17 cellular contexts compared by ENCODE assay signal in genomic region chr11:9775393-9775780, GRCh38.
DNase-seq lines count a peak whose midpoint lies in the region; ATAC-seq and TF ChIP-seq lines count a peak whose summit lies in the region.
"Had no signal": no experiment of that assay in that cellular context is flagged by ENCODE, and none has a peak within 500 bp of the region (broad histone marks: within the 10 kb centered on the region; RNA-seq: fewer than 3 reads in every experiment).

No MANE protein-coding gene starts in this region.

- peak overlapping the region; percentile 46 to 91 for H4K8ac ChIP-seq in IMR-90 (ENCODE audit: low read depth in 2 of 2, low read length in 2 of 2)

- peaks cover 37% of the 10 kb centered on the region for H3K36me3 Mint-ChIP-seq in nephron (ENCODE audit: low read depth)

- H2AK9ac ChIP-seq in IMR-90 (replicated peaks; ENCODE audit: low read depth, low read length, poor library complexity) = peak overlapping the region; percentile 94

- no peak overlapping the region for H3K4me3 Mint-ChIP-seq in nephron
- H3K4me3 Mint-ChIP-seq: stimulated activated naive CD8-positive, alpha-beta T cell treated with anti-CD3 and anti-CD28 coated beads, Interleukin-15, amount 100 ng/mL, for 72 hours had no signal

- peak overlapping the region; percentile 97 for H3K14ac ChIP-seq in IMR-90 (replicated peaks; ENCODE audit: low read depth, low read length)

- peak overlapping the region; percentile 98 for H2AK5ac ChIP-seq in IMR-90 (ENCODE audit: low read depth, low read length)

- H4K5ac ChIP-seq in IMR-90 (ENCODE audit: low read depth, low read length) = peak overlapping the region; percentile 88

- H3K4me2 ChIP-seq in IMR-90 (ENCODE audit: low read depth, low read length) = peak overlapping the region; percentile 35; the same call in 1 of the 2 replicates
- peak overlapping the region; percentile 60 for H3K4me2 ChIP-seq in fibroblast of lung (ENCODE audit: extremely low read depth, insufficient read depth, low read length)

- in situ Hi-C loops in IMR-90 (cut with MboI; ENCODE audit: low sequenced_read_pairs) = no loop called here

- peak overlapping the region; percentile 99 for H2BK20ac ChIP-seq in IMR-90 (ENCODE audit: low read depth, low read length)

- no peaks in the 10 kb centered on the region for H3K27me3 ChIP-seq in ACC112 (ENCODE audit: insufficient read depth, low read length)
- H3K27me3 ChIP-seq in IMR-90 (ENCODE audit: control insufficient read depth, insufficient read depth, low read length) = no peaks in the 10 kb centered on the region
- no peaks in the 10 kb centered on the region for H3K27me3 ChIP-seq in fibroblast of lung (ENCODE audit: control insufficient read depth, insufficient read depth, low read length)
- H3K27me3 ChIP-seq: breast epithelium, dorsolateral prefrontal cortex had no signal

- H3K27ac ChIP-seq in ACC112 (ENCODE audit: low read depth, low read length) (peak overlapping the region; percentile 74), IMR-90 (ENCODE audit: insufficient read depth, low read length) (peak overlapping the region; percentile 89), fibroblast of lung (ENCODE audit: insufficient read depth, low read length) (peak overlapping the region; percentile 60)
- H3K27ac ChIP-seq: breast epithelium had no signal

- ATAC-seq in IMR-90 (ENCODE audit: low read depth) = peak; percentile 12; the same call in 1 of the 2 replicates
- ATAC-seq: activated naive CD4-positive, alpha-beta T cell treated with anti-CD3 and anti-CD28 coated beads, Interleukin-2, amount 50 U/mL, for 72 hours; stimulated activated naive CD8-positive, alpha-beta T cell treated with anti-CD3 and anti-CD28 coated beads, Interleukin-15, amount 100 ng/mL, for 72 hours had no signal

- CTCF ChIA-PET in IMR-90 (lab: Yijun Ruan, JAX) = no interaction called here

- peak overlapping the region; percentile 99; the same call in 2 of the 3 replicates for H2BK15ac ChIP-seq in IMR-90 (ENCODE audit: low read depth, low read length)

- H3K4me1 ChIP-seq in ACC112 (ENCODE audit: control insufficient read depth, insufficient read depth, low read length, unreplicated experiment) (peaks cover 26% of the 10 kb centered on the region), IMR-90 (ENCODE audit: control insufficient read depth, insufficient read depth, low read length) (peaks cover 25% of the 10 kb centered on the region), fibroblast of lung (ENCODE audit: control insufficient read depth, extremely low read depth, insufficient read depth, low read length) (peaks cover 13% of the 10 kb centered on the region)
- H3K4me1 ChIP-seq: breast epithelium had no signal

- dilution Hi-C loops in IMR-90 (cut with HindIII; ENCODE audit: low sequenced_read_pairs, unreplicated experiment) = no loop called here

- H4K91ac ChIP-seq in IMR-90 (ENCODE audit: insufficient read depth, low read depth, low read length) = peak overlapping the region; percentile 98

- peak overlapping the region; percentile 96 for H2BK5ac ChIP-seq in IMR-90 (ENCODE audit: low read depth, low read length, poor library complexity, severe bottlenecking)

- H3K36me3 ChIP-seq in ACC112 (ENCODE audit: insufficient read depth, low read length) (peaks cover 18% of the 10 kb centered on the region), IMR-90 (ENCODE audit: control insufficient read depth, insufficient read depth, low read length) (peaks cover 15% of the 10 kb centered on the region), fibroblast of lung (ENCODE audit: control insufficient read depth, insufficient read depth, low read length) (peaks cover 5% of the 10 kb centered on the region)
- H3K36me3 ChIP-seq: breast epithelium, HAP-1 had no signal

- peak overlapping the region; percentile 65 for H3K56ac ChIP-seq in IMR-90 (ENCODE audit: extremely low read depth, insufficient read depth, low read length)

- peak overlapping the region; percentile 96 for H3K18ac ChIP-seq in IMR-90 (ENCODE audit: low read depth, low read length)

- TF ChIP-seq POLR2A in IMR-90 (IDR thresholded peaks at IDR 0.05; ENCODE audit: low read depth, low read length) = no peak

- peak overlapping the region in 2 of 3 experiments; percentile 33 to 36 for H3K27ac Mint-ChIP-seq in nephron
- H3K27ac Mint-ChIP-seq: stimulated activated naive CD8-positive, alpha-beta T cell treated with anti-CD3 and anti-CD28 coated beads, Interleukin-15, amount 100 ng/mL, for 72 hours had no signal

- TF ChIP-seq CTCF in IMR-90 (conservative IDR thresholded peaks at IDR 0.05; ENCODE audit: low read depth, low read length) (no peak), fibroblast of lung (conservative IDR thresholded peaks at IDR 0.05 in 1 of 2, IDR thresholded peaks at IDR 0.05 in 1 of 2; ENCODE audit: low read depth in 1 of 2, low read length in 2 of 2) (no peak), nephron (IDR thresholded peaks at IDR 0.05; ENCODE audit: unreplicated experiment in 3 of 3) (no peak)

- peaks cover 20% of the 10 kb centered on the region for H3K9me1 ChIP-seq in IMR-90 (ENCODE audit: insufficient read depth, low read length)

- peaks cover 5% of the 10 kb centered on the region for H3K79me2 ChIP-seq in ACC112 (ENCODE audit: control insufficient read depth, insufficient read depth, low read length, unreplicated experiment)
- peaks cover 2% of the 10 kb centered on the region for H3K79me2 ChIP-seq in fibroblast of lung (ENCODE audit: control insufficient read depth, insufficient read depth, low read length)

- H2BK120ac ChIP-seq in IMR-90 (ENCODE audit: low read depth, low read length) = peak overlapping the region; percentile 99

- WGBS in IMR-90 (ENCODE audit: extremely low coverage in 2 of 2, insufficient read length in 1 of 2), 2 experiments = no CpG with 5 or more reads among the region's 2 CpGs

- H4K20me1 ChIP-seq in IMR-90 (ENCODE audit: insufficient read depth, low read length) (no peaks in the 10 kb centered on the region), fibroblast of lung (ENCODE audit: control insufficient read depth, extremely low read depth, insufficient read depth, low read length) (no peaks in the 10 kb centered on the region)

- DNase-seq in IMR-90 = no peak
- no peak for DNase-seq in fibroblast of lung (ENCODE audit: low read depth in 2 of 2)
- no peak for DNase-seq in DMS79 treated with DMSO at 0.1 percent for 48 hours (lab: John Stamatoyannopoulos, UW)
- no peak for DNase-seq in SW480 (ENCODE audit: low spot score)
- DNase-seq in activated gamma-delta T cell (lab: John Stamatoyannopoulos, UW) = no peak
- DNase-seq in NCI-H524 treated with DMSO at 0.1 percent for 48 hours (lab: John Stamatoyannopoulos, UW) = no peak
- DNase-seq: activated CD4-positive, alpha-beta T cell treated with anti-CD3 and anti-CD28 coated beads, Interleukin-2, amount 50 U/mL, for 1 hour; dorsolateral prefrontal cortex; left cardiac atrium; NCI-H187 treated with DMSO at 0.1 percent for 48 hours; posterior cingulate gyrus; stimulated activated naive CD8-positive, alpha-beta T cell treated with anti-CD3 and anti-CD28 coated beads, Interleukin-15, amount 100 ng/mL, for 72 hours had no signal

- peak overlapping the region; percentile 5; the same call in 1 of the 2 replicates for H3K4me3 ChIP-seq in ACC112 (ENCODE audit: low read depth, low read length)
- no peak overlapping the region; the same call in 1 of the 2 replicates for H3K4me3 ChIP-seq in IMR-90 (ENCODE audit: insufficient read depth, low read depth, low read length)
- peak overlapping the region in 1 of 4 experiments; percentile 38 for H3K4me3 ChIP-seq in fibroblast of lung (replicated peaks in 1 of 4; ENCODE audit: control extremely low read depth in 1 of 4, insufficient read depth in 1 of 4, low read depth in 3 of 4, low read length in 4 of 4)
- H3K4me3 ChIP-seq: breast epithelium, dorsolateral prefrontal cortex, HAP-1 had no signal

- H3K4me1 Mint-ChIP-seq in nephron = peaks cover 39% of the 10 kb centered on the region

- BruUV-seq in IMR-90 (replicated peaks; lab: Mats Ljungman, UMichigan) = no TSS peak

- H3K79me1 ChIP-seq in IMR-90 (ENCODE audit: low read depth in 1 of 2, low read length in 2 of 2) = peaks cover 9 to 50% of the 10 kb centered on the region in 2 experiments

- H2AFZ ChIP-seq in ACC112 (ENCODE audit: low read length, unreplicated experiment) (no peak overlapping the region), IMR-90 (replicated peaks; ENCODE audit: low read length, poor library complexity) (no peak overlapping the region), fibroblast of lung (ENCODE audit: low read length) (no peak overlapping the region)

- peak overlapping the region; percentile 91 for H3K23ac ChIP-seq in IMR-90 (ENCODE audit: low read depth, low read length)

- POLR2A ChIA-PET in IMR-90 (lab: Charles Lee; ENCODE audit: unreplicated experiment) = interaction anchor here (0.7 to 0.9 kb wide), 2 partner anchors 16 to 531 kb away, joined by 3 read pairs; no protein-coding TSS in a partner anchor

- H3K9ac ChIP-seq in IMR-90 (ENCODE audit: low read depth, low read length) = peak overlapping the region; percentile 58; the same call in 1 of the 2 replicates
- no peak overlapping the region for H3K9ac ChIP-seq in fibroblast of lung (ENCODE audit: insufficient read depth, low read length)

- intact Hi-C loops in IMR-90 (cut with micrococcal nuclease) = no loop called here

- H3K9me3 Mint-ChIP-seq in nephron = no peaks in the 10 kb centered on the region
- H3K9me3 Mint-ChIP-seq: activated naive CD4-positive, alpha-beta T cell treated with anti-CD3 and anti-CD28 coated beads, Interleukin-2, amount 50 U/mL, for 72 hours; stimulated activated naive CD8-positive, alpha-beta T cell treated with anti-CD3 and anti-CD28 coated beads, Interleukin-15, amount 100 ng/mL, for 72 hours had no signal

- peak overlapping the region; percentile 99 for H3K4ac ChIP-seq in IMR-90 (ENCODE audit: low read depth, low read length)

- TF ChIP-seq RAD21 in IMR-90 (IDR thresholded peaks at IDR 0.05; ENCODE audit: low read length) = no peak

- no peaks in the 10 kb centered on the region for H3K9me3 ChIP-seq in IMR-90 (ENCODE audit: control insufficient read depth, insufficient read depth, low read length)
- H3K9me3 ChIP-seq in fibroblast of lung (ENCODE audit: control insufficient read depth, insufficient read depth, low read depth, low read length) = no peaks in the 10 kb centered on the region
- H3K9me3 ChIP-seq: breast epithelium, HAP-1 had no signal

- H3K27me3 Mint-ChIP-seq in nephron (ENCODE audit: low read depth) = no peaks in the 10 kb centered on the region
- H3K27me3 Mint-ChIP-seq: stimulated activated naive CD8-positive, alpha-beta T cell treated with anti-CD3 and anti-CD28 coated beads, Interleukin-15, amount 100 ng/mL, for 72 hours had no signal

TF ChIP-seq in IMR-90, 13 proteins besides CTCF, POLR2A, EP300 and RAD21 (continues in another document):
- no peak for TF ChIP-seq USF2 (IDR thresholded peaks at IDR 0.05; ENCODE audit: low read depth, low read length)
- TF ChIP-seq MAZ (IDR thresholded peaks at IDR 0.05; ENCODE audit: borderline replicate concordance, low read depth, low read length) = no peak
